8 cellular contexts compared by ENCODE assay signal in the genomic region with DNA sequence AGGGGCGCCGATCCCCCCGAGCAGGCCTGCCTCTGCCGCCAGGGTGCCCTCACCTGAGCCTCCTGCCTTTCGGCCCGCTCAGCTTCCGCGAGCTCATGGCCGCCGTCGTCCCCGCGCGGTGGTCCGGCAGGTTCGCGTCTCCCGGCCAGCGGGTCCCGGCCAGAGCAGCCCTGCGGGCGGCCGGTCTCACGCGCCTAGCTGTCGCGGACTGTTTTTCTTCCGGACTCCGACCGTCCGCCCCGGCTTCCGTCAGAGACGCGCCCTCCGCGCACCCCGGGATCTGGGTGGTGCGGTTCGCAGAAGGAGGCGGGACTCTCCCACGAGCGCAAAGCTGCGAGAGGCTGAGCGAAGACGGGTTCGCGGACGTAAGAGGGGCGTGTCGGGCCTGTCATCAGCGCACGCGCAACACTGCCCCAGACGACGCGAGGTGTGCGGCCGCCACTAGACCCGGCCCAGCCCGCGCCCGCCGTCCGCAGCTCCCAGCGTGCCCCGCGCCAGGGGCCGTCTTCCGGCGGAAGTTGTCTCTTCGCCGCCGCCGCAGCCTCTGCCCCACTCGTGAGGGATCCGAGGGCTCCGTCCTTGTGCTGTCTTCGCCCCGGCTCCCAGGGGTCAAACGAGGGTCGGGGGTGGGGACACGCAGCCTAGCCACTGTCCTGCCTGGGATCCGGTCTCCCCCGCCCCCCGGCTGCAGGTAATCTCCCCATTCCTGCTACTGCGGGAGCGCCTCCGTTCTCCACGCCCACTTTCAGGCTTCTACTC. TPM values are rescaled to one million over a fixed set of nuclear protein-coding genes. Genes with fewer than 3 reads are reported as not detected.
DNase-seq lines count a peak whose midpoint lies in the region; ATAC-seq and TF ChIP-seq lines count a peak whose summit lies in the region.

TSS of gene INPP5K (minus strand) at position 210 of the 759 bp plus-strand sequence. CDS start at position 97, 113 bp downstream.

- H3K27me3 ChIP-seq in left ventricle myocardium inferior (ENCODE audit: low read depth): no peaks in the 10 kb centered on the region
- no peaks in the 10 kb centered on the region for H3K27me3 ChIP-seq in prostate gland (replicated peaks; ENCODE audit: insufficient read depth)

- in situ Hi-C loops in GM13977 (cut with MboI; ENCODE audit: low pct_unique_long_range_greater_than_20kb, low sequenced_read_pairs, unreplicated experiment): loop anchor here (10.0 kb wide), 1 partner anchor 172 kb away; no protein-coding TSS in a partner anchor

- peak; percentile 88 for ATAC-seq in HG02884 (IDR thresholded peaks at IDR 0.05; ENCODE audit: unreplicated experiment)

- TF ChIP-seq CTCF in GM13977 (IDR thresholded peaks at IDR 0.05; ENCODE audit: extremely low read depth, insufficient read depth, missing control alignments) (no peak), left ventricle myocardium inferior (IDR thresholded peaks at IDR 0.05; ENCODE audit: borderline replicate concordance) (no peak), prostate gland (IDR thresholded peaks at IDR 0.05) (peak in 2 of 4 experiments; percentile 36 to 39)

- peaks cover 17% of the 10 kb centered on the region for H3K4me1 Mint-ChIP-seq in T-helper 1 cell treated with Interleukin-12 subunit alpha and Interleukin-12 subunit beta and Interleukin-4 antibody, amounts not matched to agents 30 μg/mL and 1 μg/mL, for 36 hours (ENCODE audit: low read depth)

- no peaks in the 10 kb centered on the region for H3K27me3 Mint-ChIP-seq in T-helper 1 cell treated with Interleukin-12 subunit alpha and Interleukin-12 subunit beta and Interleukin-4 antibody, amounts not matched to agents 30 μg/mL and 1 μg/mL, for 36 hours (ENCODE audit: low read depth)

- peak within 1 kb of the TSS; percentile 91 for H3K27ac Mint-ChIP-seq in T-helper 1 cell treated with Interleukin-12 subunit alpha and Interleukin-12 subunit beta and Interleukin-4 antibody, amounts not matched to agents 30 μg/mL and 1 μg/mL, for 36 hours

- peak within 1 kb of the TSS; percentile 91 for H3K4me3 Mint-ChIP-seq in T-helper 1 cell treated with Interleukin-12 subunit alpha and Interleukin-12 subunit beta and Interleukin-4 antibody, amounts not matched to agents 30 μg/mL and 1 μg/mL, for 36 hours

- H3K9me3 ChIP-seq in left ventricle myocardium inferior (replicated peaks): no peaks in the 10 kb centered on the region
- H3K9me3 ChIP-seq in prostate gland: no peaks in the 10 kb centered on the region

- H3K27ac ChIP-seq in left ventricle myocardium inferior (replicated peaks) (peak within 1 kb of the TSS; percentile 96), prostate gland (peak within 1 kb of the TSS; percentile 86 to 90), urinary bladder (ENCODE audit: low read depth) (peak within 1 kb of the TSS; percentile 95)

- H3K4me1 ChIP-seq in left ventricle myocardium inferior (peaks cover 60% of the 10 kb centered on the region), prostate gland (replicated peaks) (peaks cover 3% of the 10 kb centered on the region), urinary bladder (ENCODE audit: insufficient read depth) (no peaks in the 10 kb centered on the region)

- H3K36me3 ChIP-seq in left ventricle myocardium inferior (peaks cover 15% of the 10 kb centered on the region), prostate gland (no peaks in the 10 kb centered on the region), urinary bladder (ENCODE audit: insufficient read depth) (no peaks in the 10 kb centered on the region)

- no peaks in the 10 kb centered on the region for H3K9me3 Mint-ChIP-seq in T-helper 1 cell treated with Interleukin-12 subunit alpha and Interleukin-12 subunit beta and Interleukin-4 antibody, amounts not matched to agents 30 μg/mL and 1 μg/mL, for 36 hours

- DNase-seq in GM13977 (ENCODE audit: low spot score) (peak; percentile 99), NCI-H1694 (lab: John Stamatoyannopoulos, UW) (peak; percentile 89), amygdala (lab: John Stamatoyannopoulos, UW) (peak in 55 of 56 donors; percentile 90 to 99 (median 97)), left ventricle myocardium inferior (peak; percentile 98), prostate gland (ENCODE audit: low spot score) (peak; percentile 98)

- intact Hi-C loops in left ventricle myocardium inferior (cut with micrococcal nuclease): loop anchor here (5.0 to 10.0 kb wide), 2 partner anchors 62 to 149 kb away; partner anchors contain the start of gene CRK
- intact Hi-C loops in prostate gland (cut with DNase I): loop anchor here (5.0 to 10.0 kb wide), 3 partner anchors 62 to 249 kb away; partner anchors contain the start of gene CRK

- WGBS in prostate gland: under 1% methylated on average over 51 of the region's 90 CpGs
- WGBS in urinary bladder: under 1% methylated on average over 90 of the region's 90 CpGs

- peaks cover 9% of the 10 kb centered on the region for H3K36me3 Mint-ChIP-seq in T-helper 1 cell treated with Interleukin-12 subunit alpha and Interleukin-12 subunit beta and Interleukin-4 antibody, amounts not matched to agents 30 μg/mL and 1 μg/mL, for 36 hours (ENCODE audit: low read depth)

- H3K4me3 ChIP-seq in left ventricle myocardium inferior: peak within 1 kb of the TSS; percentile 100
- peak within 1 kb of the TSS; percentile 76 to 90 for H3K4me3 ChIP-seq in prostate gland
- H3K4me3 ChIP-seq in urinary bladder (ENCODE audit: low read depth, low read length): peak within 1 kb of the TSS; percentile 72

- TF ChIP-seq POLR2A in prostate gland (IDR thresholded peaks at IDR 0.05): peak; percentile 58

RNA-seq across cellular contexts. Expression of gene INPP5K, which starts in this region (rescaled TPM):
- 35.2 TPM for total RNA-seq in left ventricle myocardium inferior
- 10 to 100 TPM; 82.7 to 87.4 TPM for total RNA-seq in prostate gland
- 29.7 TPM for total RNA-seq in urinary bladder
- polyA plus RNA-seq in urinary bladder: 37.2 TPM

Comparison
In these comparisons a context has a peak if more than half of its experiments do, and no peak if none do; other contexts are left out.
1. Peak in every context shown above with its lines: DNase-seq, ATAC-seq, H3K4me3 ChIP-seq and H3K27ac ChIP-seq.